ENCODE assay signal across 1 cellular context in genomic region chr7:135238112-135238744, GRCh38.
TF ChIP-seq lines count a peak whose summit lies in the region.

No MANE protein-coding gene starts in this region.

TF ChIP-seq in K562, 482 proteins besides CTCF, POLR2A, EP300 and RAD21 (continued from another document and continues in another):
- peak; percentile 37 to 91 (median 83) for TF ChIP-seq YY1 (IDR thresholded peaks at IDR 0.05; ENCODE audit: borderline replicate concordance in 1 of 3, control insufficient read depth in 1 of 3, extremely low read depth in 1 of 3, insufficient read depth in 3 of 3, insufficient read length in 1 of 3, insufficient replicate concordance in 2 of 3, low read depth in 1 of 3, low read length in 2 of 3)
- no peak for TF ChIP-seq ETS2 (tag; IDR thresholded peaks at IDR 0.05; ENCODE audit: borderline replicate concordance, poor library complexity, severe bottlenecking)
- TF ChIP-seq ZHX1 (conservative IDR thresholded peaks at IDR 0.05; ENCODE audit: low read length) = no peak
- no peak for TF ChIP-seq FOXJ3 (CRISPR knock-in tag; IDR thresholded peaks at IDR 0.05)
- no peak for TF ChIP-seq ARHGAP35 (IDR thresholded peaks at IDR 0.05; ENCODE audit: partially characterized antibody)
- peak; percentile 49 for TF ChIP-seq PHF20 (IDR thresholded peaks at IDR 0.05; ENCODE audit: partially characterized antibody)
- TF ChIP-seq SPI1 (IDR thresholded peaks at IDR 0.05; ENCODE audit: borderline replicate concordance, low read depth, low read length) = no peak
- TF ChIP-seq MYNN (IDR thresholded peaks at IDR 0.05) = no peak
- TF ChIP-seq MYNN (CRISPR knock-in tag; IDR thresholded peaks at IDR 0.05) = no peak
- 0 out of 4 replicates have a peak, but pooled peaks of 1 of the 2 experiments have one; percentile 27 for TF ChIP-seq NRF1 (conservative IDR thresholded peaks at IDR 0.05 in 1 of 2, IDR thresholded peaks at IDR 0.05 in 1 of 2)
- TF ChIP-seq XRCC5 (IDR thresholded peaks at IDR 0.05; ENCODE audit: low read depth, low read length) = peak; percentile 72; the same call in 1 of the 2 replicates
- TF ChIP-seq NR2C2 (CRISPR knock-in tag; IDR thresholded peaks at IDR 0.05) = no peak
- no peak for TF ChIP-seq NR2C2 (tag; IDR thresholded peaks at IDR 0.05)
- peak; percentile 41 for TF ChIP-seq CXXC5 (CRISPR knock-in tag; IDR thresholded peaks at IDR 0.05)
- TF ChIP-seq TCF7L2 (IDR thresholded peaks at IDR 0.05; ENCODE audit: low read depth, low read length) = no peak
- TF ChIP-seq BCL6 (CRISPR knock-in tag; IDR thresholded peaks at IDR 0.05) = no peak
- TF ChIP-seq CHAMP1 (IDR thresholded peaks at IDR 0.05) = peak; percentile 72; the same call in 1 of the 2 replicates
- TF ChIP-seq BRCA1 (IDR thresholded peaks at IDR 0.05) = no peak
- no peak for TF ChIP-seq BRCA1 (CRISPR knock-in tag; IDR thresholded peaks at IDR 0.05)
- no peak for TF ChIP-seq FOXP4 (CRISPR knock-in tag; IDR thresholded peaks at IDR 0.05; ENCODE audit: borderline replicate concordance)
- no peak for TF ChIP-seq E2F3 (CRISPR knock-in tag; IDR thresholded peaks at IDR 0.05)
- TF ChIP-seq NEUROD1 (IDR thresholded peaks at IDR 0.05; ENCODE audit: borderline replicate concordance, low read depth, low read length, partially characterized antibody) = peak; percentile 44
- no peak for TF ChIP-seq ZNF609 (CRISPR knock-in tag; IDR thresholded peaks at IDR 0.05; ENCODE audit: borderline replicate concordance)
- 0 out of 2 replicates have a peak, but pooled peaks have one; percentile 26 for TF ChIP-seq RB1 (IDR thresholded peaks at IDR 0.05; ENCODE audit: low read depth)
- no peak for TF ChIP-seq MBD2 (IDR thresholded peaks at IDR 0.05; ENCODE audit: borderline replicate concordance, low read depth)
- TF ChIP-seq ZBTB40 (IDR thresholded peaks at IDR 0.05) = no peak
- TF ChIP-seq ZBTB40 (CRISPR knock-in tag; IDR thresholded peaks at IDR 0.05) = no peak
- no peak for TF ChIP-seq SMARCB1 (IDR thresholded peaks at IDR 0.05; ENCODE audit: insufficient read length, low read depth)
- TF ChIP-seq TCF15 (CRISPR knock-in tag; IDR thresholded peaks at IDR 0.05) = no peak
- TF ChIP-seq CBFB (CRISPR knock-in tag; IDR thresholded peaks at IDR 0.05) = no peak
- TF ChIP-seq CTBP1 (IDR thresholded peaks at IDR 0.05; ENCODE audit: borderline replicate concordance) = peak; percentile 47
- TF ChIP-seq NFIX (CRISPR knock-in tag; IDR thresholded peaks at IDR 0.05; ENCODE audit: low read depth) = no peak
- no peak for TF ChIP-seq ZNF398 (CRISPR knock-in tag; IDR thresholded peaks at IDR 0.05)
